9 cellular contexts compared by ENCODE assay signal in the genomic region with DNA sequence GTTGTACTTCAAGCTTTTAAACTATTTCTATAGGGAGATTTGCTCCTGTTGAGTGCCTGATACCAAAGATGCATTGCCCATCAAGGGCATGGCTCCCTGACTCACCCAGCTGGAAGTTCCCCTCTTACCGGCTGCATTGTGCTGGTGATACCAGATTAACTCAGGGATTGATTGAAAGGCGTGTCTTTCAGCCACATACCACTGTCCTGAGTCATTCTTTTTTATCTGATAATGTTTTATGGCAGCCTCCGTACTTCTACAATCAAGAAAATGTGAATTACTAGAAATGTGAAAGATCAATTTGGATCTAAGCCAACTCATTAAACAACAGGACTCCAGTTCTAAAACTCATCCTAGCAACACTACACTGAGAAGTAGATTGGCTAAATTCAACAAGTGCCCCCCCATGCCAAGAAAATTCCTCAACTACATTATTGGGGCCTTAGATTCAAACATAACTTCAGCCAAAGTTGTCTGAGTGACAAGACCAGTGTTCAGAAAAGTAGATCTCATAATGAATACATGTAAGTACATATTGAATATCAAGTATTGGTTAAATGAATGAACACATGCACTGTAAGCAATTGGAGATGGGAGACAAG. TPM values are rescaled to one million over a fixed set of nuclear protein-coding genes. Genes with fewer than 3 reads are reported as not detected.
A peak's percentile ranks its signal among the peaks of the same experiment; 100 is the strongest.
DNase-seq lines count a peak whose midpoint lies in the region; ATAC-seq and TF ChIP-seq lines count a peak whose summit lies in the region.
"Had no signal": no experiment of that assay in that cellular context is flagged by ENCODE, and none has a peak within 500 bp of the region (broad histone marks: within the 10 kb centered on the region; RNA-seq: fewer than 3 reads in every experiment).

No MANE protein-coding gene starts in this region.

- no peaks in the 10 kb centered on the region for H3K9me3 ChIP-seq in heart right ventricle

- H3K36me3 Mint-ChIP-seq in HFFc6 (ENCODE audit: low read depth) (no peaks in the 10 kb centered on the region), T-cell (peaks cover 11% of the 10 kb centered on the region)

- H3K4me1 ChIP-seq in heart right ventricle, result no peaks in the 10 kb centered on the region

- intact Hi-C loops in heart right ventricle (cut with DNase I), result no loop called here

- H3K4me3 Mint-ChIP-seq in HFFc6, result no peak overlapping the region
- H3K4me3 Mint-ChIP-seq in T-cell, result no peak overlapping the region

- H3K27me3 ChIP-seq in heart right ventricle, result peaks cover 0 to 7% (median 0%) of the 10 kb centered on the region in 7 donors

- WGBS in heart right ventricle, 2 donors, result 41 to 46% methylated on average over 3 of the region's 3 CpGs

- CTCF ChIA-PET in T-cell (lab: Charles Lee), result no interaction called here

- ATAC-seq in T-cell (replicated peaks in 1 of 4) (no peak), esophagus mucosa (peak; percentile 99), heart right ventricle (no peak), GM21529 (IDR thresholded peaks at IDR 0.05; ENCODE audit: unreplicated experiment) (no peak)
- ATAC-seq: left lobe of liver had no signal

- peaks cover 0 to 4% (median 0%) of the 10 kb centered on the region in 9 donors for H3K36me3 ChIP-seq in heart right ventricle

- peak; percentile 38 for DNase-seq in HFFc6
- no peak for DNase-seq in T-cell
- peak; percentile 43 to 53 for DNase-seq in stimulated activated CD4-positive, alpha-beta T cell treated with anti-CD3 and anti-CD28 coated beads, Interleukin-2, amount 100 ng/mL, for 24 hours
- no peak for DNase-seq in heart right ventricle
- no peak for DNase-seq in NCI-H1417 (lab: John Stamatoyannopoulos, UW)
- no peak for DNase-seq in germinal center (ENCODE audit: low spot score)

- no peak overlapping the region for H3K27ac ChIP-seq in heart right ventricle

- H3K27ac Mint-ChIP-seq in HFFc6, result no peak overlapping the region
- H3K27ac Mint-ChIP-seq in T-cell, result peak overlapping the region; percentile 5 to 30

- H3K4me1 Mint-ChIP-seq in HFFc6 (ENCODE audit: low read depth), result peaks cover 13% of the 10 kb centered on the region
- peaks cover 0 to 6% (median 0%) of the 10 kb centered on the region in 3 donors for H3K4me1 Mint-ChIP-seq in T-cell

- H3K4me3 ChIP-seq in heart right ventricle, result no peak overlapping the region

- H3K9me3 Mint-ChIP-seq in HFFc6, result no peaks in the 10 kb centered on the region
- no peaks in the 10 kb centered on the region for H3K9me3 Mint-ChIP-seq in T-cell

- POLR2A ChIA-PET in T-cell (lab: Charles Lee), result no interaction called here

- H3K27me3 Mint-ChIP-seq in HFFc6 (ENCODE audit: insufficient read depth) (peaks cover 6% of the 10 kb centered on the region), T-cell (no peaks in the 10 kb centered on the region)

- TF ChIP-seq CTCF in HFFc6 (IDR thresholded peaks at IDR 0.05) (no peak), heart right ventricle (IDR thresholded peaks at IDR 0.05) (no peak)

RNA-seq across cellular contexts. Expression of gene TXK, which starts 40.0 kb away (rescaled TPM):
- not detected for total RNA-seq in HFFc6 (2021; fragmentation: NEBNext Ultra II Directional; extraction: Animal tissue kit (Norgen Biotek cat#: 25700))
- total RNA-seq in T-cell (100 to 1,000 TPM in 1 of 5 donors, 10 to 100 TPM in 4; 55.3 to 161 (median 77.9) TPM), esophagus mucosa (1.4 TPM), heart right ventricle (1 to 10 TPM in 4 of 10 donors, under 1 TPM in 5, not detected in 1; 0.37 to 2.9 (median 0.85) TPM)
- polyA plus RNA-seq in heart right ventricle, result under 1 TPM; 0.33 to 0.88 TPM

Comparison
In these comparisons a context has a peak if more than half of its experiments do, and no peak if none do; other contexts are left out.
1. DNase-seq: peak in HFFc6 (single experiment) and stimulated activated CD4-positive, alpha-beta T cell treated with anti-CD3 and anti-CD28 coated beads, Interleukin-2, amount 100 ng/mL, for 24 hours (2 of 2); none in T-cell (0 of 34), heart right ventricle (0 of 2), NCI-H1417 (0 of 3) and germinal center (single experiment).
2. RNA of gene TXK, which starts 40.0 kb away (total RNA-seq): 55.3 to 161 TPM in T-cell; 1.4 TPM in esophagus mucosa (single experiment), 0.37 to 2.9 TPM in heart right ventricle and not detected in HFFc6; every median in the first group is over 10 times any median in the second.